8 cellular contexts compared by ENCODE assay signal in genomic region chr12:1939745-1940607, GRCh38. TPM values are rescaled to one million over a fixed set of nuclear protein-coding genes. Genes with fewer than 3 reads are reported as not detected.
DNase-seq lines count a peak whose midpoint lies in the region; ATAC-seq, FAIRE-seq and TF ChIP-seq lines count a peak whose summit lies in the region.

No MANE protein-coding gene starts in this region.

- dilution Hi-C loops in mammary epithelial cell (cut with HindIII; ENCODE audit: low sequenced_read_pairs), result loop anchor here (25.0 kb wide), 1 partner anchor 303 kb away; the partner anchor contains the start of gene WNT5B

- POLR2A ChIA-PET in activated B cell treated with CpG ODN at 0.5 μM for 24 hours (lab: Charles Lee), result interaction anchor here (0.7 to 3.4 kb wide), 12 partner anchors 9 to 278 kb away, joined by 3 to 48 read pairs (median 4); no protein-coding TSS in a partner anchor

- H3K27ac ChIP-seq in mammary epithelial cell (ENCODE audit: insufficient read depth, low read depth, low read length), result no peak overlapping the region

- H3K9me3 ChIP-seq in BE2C, result no peaks in the 10 kb centered on the region
- no peaks in the 10 kb centered on the region for H3K9me3 ChIP-seq in mammary epithelial cell (replicated peaks; ENCODE audit: insufficient read depth, low read length)

- 29% methylated on average over 14 of the region's 17 CpGs for WGBS in mammary epithelial cell (ENCODE audit: low coverage, missing lambda C conversion rate)

- intact Hi-C loops in activated B cell treated with CpG ODN at 0.5 μM for 24 hours (cut with micrococcal nuclease), result loop anchor here (1.0 to 10.0 kb wide), 6 partner anchors 95 to 825 kb away; no protein-coding TSS in a partner anchor
- intact Hi-C loops in mammary epithelial cell (cut with micrococcal nuclease), result loop anchor here (1.0 to 10.0 kb wide), 6 partner anchors 94 to 645 kb away; no protein-coding TSS in a partner anchor

- FAIRE-seq in islet of Langerhans (lab: Jason Lieb, UNC), result peak; percentile 88

- DNase-seq in BE2C (peak; percentile 85), NCI-H2107 (lab: John Stamatoyannopoulos, UW) (peak; percentile 75), activated B cell treated with CpG ODN at 0.5 μM for 24 hours (peak; percentile 83), mammary epithelial cell (peak; percentile 57)
- peak; percentile 72 to 88 for DNase-seq in stimulated activated CD4-positive, alpha-beta T cell treated with anti-CD3 and anti-CD28 coated beads, Interleukin-12 subunit alpha, Interleukin-12 subunit beta, amount 100 ng/mL, for 24 hours (ENCODE audit: low read depth in 2 of 2)

- BruUV-seq in mammary epithelial cell (replicated peaks; lab: Mats Ljungman, UMichigan), result no TSS peak

- peaks cover 6% of the 10 kb centered on the region for H3K4me1 Mint-ChIP-seq in activated B cell treated with CpG ODN at 0.5 μM for 24 hours

- in situ Hi-C loops in mammary epithelial cell (cut with MboI; ENCODE audit: low sequenced_read_pairs in 2 of 2), result loop anchor here (5.0 to 10.0 kb wide), 4 partner anchors 145 to 295 kb away; no protein-coding TSS in a partner anchor

- H3K27me3 ChIP-seq in BE2C (no peaks in the 10 kb centered on the region), mammary epithelial cell (ENCODE audit: insufficient read depth, low read length) (no peaks in the 10 kb centered on the region)

- peaks cover 3% of the 10 kb centered on the region; the same call in 1 of the 2 replicates for H3K4me1 ChIP-seq in BE2C
- H3K4me1 ChIP-seq in mammary epithelial cell (ENCODE audit: insufficient read depth, low read length), result no peaks in the 10 kb centered on the region

- peak overlapping the region; percentile 47 for H2AFZ ChIP-seq in mammary epithelial cell (ENCODE audit: low read depth, low read length)

- H3K4me2 ChIP-seq in mammary epithelial cell (ENCODE audit: insufficient read depth, low read depth, low read length), result peak overlapping the region; percentile 16

- H3K36me3 ChIP-seq in BE2C, result peaks cover 3% of the 10 kb centered on the region; the same call in 1 of the 2 replicates
- H3K36me3 ChIP-seq in mammary epithelial cell (ENCODE audit: insufficient read depth, low read length), result no peaks in the 10 kb centered on the region

- no peak overlapping the region for H3K4me3 Mint-ChIP-seq in activated B cell treated with CpG ODN at 0.5 μM for 24 hours

- H4K20me1 ChIP-seq in mammary epithelial cell (ENCODE audit: insufficient read depth, low read length), result no peaks in the 10 kb centered on the region

- H3K9ac ChIP-seq in mammary epithelial cell (ENCODE audit: insufficient read depth, low read length), result no peak overlapping the region

- peak; percentile 93 for TF ChIP-seq CTCF in BE2C (IDR thresholded peaks at IDR 0.05; ENCODE audit: low read depth, low read length)
- TF ChIP-seq CTCF in activated B cell treated with CpG ODN at 0.5 μM for 24 hours (IDR thresholded peaks at IDR 0.05), result no peak
- TF ChIP-seq CTCF in mammary epithelial cell (conservative IDR thresholded peaks at IDR 0.05 in 1 of 2, IDR thresholded peaks at IDR 0.05 in 1 of 2; ENCODE audit: extremely low read depth in 1 of 2, insufficient read depth in 1 of 2, low read depth in 1 of 2, low read length in 2 of 2), result peak; percentile 90 to 95

- no peaks in the 10 kb centered on the region for H3K79me2 ChIP-seq in mammary epithelial cell (ENCODE audit: insufficient read depth, low read length)

- H3K27ac Mint-ChIP-seq in activated B cell treated with CpG ODN at 0.5 μM for 24 hours, result peak overlapping the region; percentile 41

- H3K4me3 ChIP-seq in BE2C (ENCODE audit: low read depth, low read length), result no peak overlapping the region
- no peak overlapping the region for H3K4me3 ChIP-seq in mammary epithelial cell (replicated peaks in 1 of 3; ENCODE audit: insufficient read depth in 1 of 3, low read depth in 2 of 3, low read length in 3 of 3)

- no peaks in the 10 kb centered on the region for H3K9me3 Mint-ChIP-seq in activated B cell treated with CpG ODN at 0.5 μM for 24 hours

- CTCF ChIA-PET in activated B cell treated with CpG ODN at 0.5 μM for 24 hours (lab: Charles Lee) (interaction anchor here (0.6 to 6.1 kb wide), 48 partner anchors 9 to 822 kb away, joined by 3 to 205 read pairs (median 4); partner anchors contain the start of genes ADIPOR2 and CACNA2D4), mammary epithelial cell (lab: Charles Lee; ENCODE audit: low non-redundant PET) (interaction anchor here (0.5 to 0.8 kb wide), 6 partner anchors 14 to 643 kb away, joined by 3 to 7 read pairs (median 5); no protein-coding TSS in a partner anchor)

- ATAC-seq in GM21515 (IDR thresholded peaks at IDR 0.05; ENCODE audit: unreplicated experiment) (peak; percentile 54), activated B cell treated with CpG ODN at 0.5 μM for 24 hours (ENCODE audit: low read depth) (peak; percentile 99), HG02571 (IDR thresholded peaks at IDR 0.05; ENCODE audit: unreplicated experiment) (no peak)

- H3K27me3 Mint-ChIP-seq in activated B cell treated with CpG ODN at 0.5 μM for 24 hours, result no peaks in the 10 kb centered on the region

- peaks cover 53% of the 10 kb centered on the region for H3K36me3 Mint-ChIP-seq in activated B cell treated with CpG ODN at 0.5 μM for 24 hours (ENCODE audit: low read depth)

RNA-seq across cellular contexts. Expression of gene CACNA2D4, which starts 21.5 kb away (rescaled TPM):
- not detected for polyA plus RNA-seq in BE2C (2012; ENCODE audit: insufficient read depth, insufficient read length, low read depth)
- total RNA-seq in activated B cell treated with CpG ODN at 0.5 μM for 24 hours (2.1 and 2.8 TPM in 2 replicates), mammary epithelial cell (under 1 TPM in 1 of 2 donors, not detected in 1; 0.33 TPM)
- polyA plus RNA-seq in mammary epithelial cell, result not detected
- not detected for polyA minus RNA-seq in mammary epithelial cell
